In genomic region chr13:63086286-63086685, GRCh38 we compare ENCODE assay signal across 17 cellular contexts.
DNase-seq lines count a peak whose midpoint lies in the region; ATAC-seq and TF ChIP-seq lines count a peak whose summit lies in the region.
"Had no signal": no experiment of that assay in that cellular context is flagged by ENCODE, and none has a peak within 500 bp of the region (broad histone marks: within the 10 kb centered on the region; RNA-seq: fewer than 3 reads in every experiment).

No MANE protein-coding gene starts in this region.

- H3K79me2 ChIP-seq in PC-9 (ENCODE audit: low read depth) = no peaks in the 10 kb centered on the region
- no peaks in the 10 kb centered on the region for H3K79me2 ChIP-seq in osteoblast (ENCODE audit: insufficient read depth, low read length)

- DNase-seq in GM12865 (ENCODE audit: low read depth) = peak; percentile 47
- no peak for DNase-seq in PC-9
- no peak for DNase-seq in osteoblast (ENCODE audit: insufficient read length, low spot score, missing footprints)
- DNase-seq in activated effector memory CD4-positive, alpha-beta T cell treated with Interleukin-2 at 50 U/mL for 16 hours = no peak
- DNase-seq in cortex of kidney (lab: John Stamatoyannopoulos, UW) = no peak
- DNase-seq: BE2C, HFFc6, Kasumi-1, NCI-H1694, NCI-H2081, NCI-H2171 treated with DMSO at 0.1 percent for 48 hours, NCI-H524 treated with DMSO at 0.1 percent for 48 hours, SHP77 treated with DMSO at 0.1 percent for 48 hours had no signal

- H3K36me3 ChIP-seq in PC-9 (ENCODE audit: low read depth) (no peaks in the 10 kb centered on the region), osteoblast (ENCODE audit: insufficient read depth, low read length) (no peaks in the 10 kb centered on the region)
- H3K36me3 ChIP-seq: BE2C had no signal

- H4K20me1 ChIP-seq in PC-9 (ENCODE audit: insufficient read depth) (no peaks in the 10 kb centered on the region), osteoblast (ENCODE audit: insufficient read depth, low read length) (no peaks in the 10 kb centered on the region)

- H3K4me3 ChIP-seq in GM12865 (ENCODE audit: low read depth, low read length) (peak overlapping the region; percentile 44), PC-9 (no peak overlapping the region), osteoblast (ENCODE audit: insufficient read depth, low read length) (no peak overlapping the region)
- H3K4me3 ChIP-seq: SK-N-MC had no signal

- TF ChIP-seq CTCF in GM12865 (IDR thresholded peaks at IDR 0.05; ENCODE audit: insufficient read depth, low read depth, low read length, missing control alignments) = no peak
- no peak for TF ChIP-seq CTCF in PC-9 (conservative IDR thresholded peaks at IDR 0.05)
- no peak for TF ChIP-seq CTCF in osteoblast (IDR thresholded peaks at IDR 0.05; ENCODE audit: extremely low read depth, low read depth, low read length)

- H3K4me2 ChIP-seq in PC-9 (no peak overlapping the region), osteoblast (ENCODE audit: insufficient read depth, low read length) (no peak overlapping the region)

- H2AFZ ChIP-seq in PC-9 (0 out of 2 replicates have a peak overlapping the region, but pooled peaks have one; percentile 27), osteoblast (ENCODE audit: low read length) (peak overlapping the region; percentile 62)

- H3K4me1 ChIP-seq in PC-9 (replicated peaks; ENCODE audit: insufficient read depth) = no peaks in the 10 kb centered on the region
- no peaks in the 10 kb centered on the region for H3K4me1 ChIP-seq in osteoblast (ENCODE audit: insufficient read depth, low read length)

- H3K27ac ChIP-seq in PC-9 (no peak overlapping the region), osteoblast (ENCODE audit: low read depth, low read length) (no peak overlapping the region)
- H3K27ac ChIP-seq: RWPE1, SK-N-MC had no signal

- POLR2A ChIA-PET in PC-9 (lab: Charles Lee; ENCODE audit: unreplicated experiment) = no interaction called here

- no peaks in the 10 kb centered on the region for H3F3A ChIP-seq in PC-9 (ENCODE audit: insufficient read depth, low read depth)

- intact Hi-C loops in PC-9 (cut with micrococcal nuclease; ENCODE audit: unreplicated experiment) = no loop called here

- H3K9me2 ChIP-seq in PC-9 (ENCODE audit: insufficient read depth) = no peaks in the 10 kb centered on the region

- H3K27me3 ChIP-seq in PC-9 (ENCODE audit: insufficient read depth, low read depth) (no peaks in the 10 kb centered on the region), osteoblast (ENCODE audit: insufficient read depth, low read length) (no peaks in the 10 kb centered on the region)
- H3K27me3 ChIP-seq: BE2C had no signal

- BruUV-seq in PC-9 (replicated peaks; lab: Mats Ljungman, UMichigan) = no TSS peak

- H3K9me3 ChIP-seq in PC-9 (ENCODE audit: insufficient read depth, low read depth) (no peaks in the 10 kb centered on the region), osteoblast (ENCODE audit: low read depth, low read length) (no peaks in the 10 kb centered on the region)
- H3K9me3 ChIP-seq: BE2C had no signal

- CTCF ChIA-PET in PC-9 (lab: Charles Lee) = no interaction called here

- ATAC-seq in HG03432 (IDR thresholded peaks at IDR 0.05; ENCODE audit: unreplicated experiment) = peak; percentile 71
- no peak for ATAC-seq in GM19455 (IDR thresholded peaks at IDR 0.05; ENCODE audit: unreplicated experiment)
